Comparison of ENCODE assay signal across 8 cellular contexts in the genomic region with DNA sequence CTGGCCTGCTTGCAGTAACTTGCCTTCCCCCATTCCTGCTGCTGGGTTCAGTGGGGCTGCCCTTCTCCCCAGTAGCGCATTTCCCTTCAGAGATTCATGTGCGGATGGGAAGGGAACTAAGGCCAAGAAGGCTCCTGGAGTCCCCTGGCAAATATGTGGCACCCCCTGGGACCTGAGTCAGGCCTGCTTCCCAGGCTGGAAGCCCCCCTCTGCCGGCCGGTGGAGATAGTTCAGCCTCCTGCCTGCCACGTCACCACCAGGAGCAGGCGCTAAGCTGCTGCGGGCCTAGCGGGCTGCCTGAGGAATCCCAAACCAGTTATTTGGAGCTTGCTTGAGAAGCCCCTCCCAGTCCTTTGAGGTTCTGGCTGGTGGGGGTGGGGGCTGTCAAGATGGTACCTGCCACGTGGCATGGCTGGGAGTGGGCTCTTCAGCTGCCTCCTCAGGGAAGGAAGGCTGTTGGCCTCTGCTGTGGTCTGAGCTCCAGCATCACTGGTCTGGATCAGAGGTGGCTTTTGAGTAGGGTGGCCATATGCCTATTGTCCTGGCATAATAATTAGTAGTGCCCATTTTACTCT. TPM values are rescaled to one million over a fixed set of nuclear protein-coding genes. Genes with fewer than 3 reads are reported as not detected.
DNase-seq lines count a peak whose midpoint lies in the region; ATAC-seq and TF ChIP-seq lines count a peak whose summit lies in the region.

No MANE protein-coding gene starts in this region.

- peaks cover 5% of the 10 kb centered on the region for H4K20me1 ChIP-seq in GM23248 (ENCODE audit: insufficient read depth)

- no peak overlapping the region for H2AFZ ChIP-seq in GM23248

- TF ChIP-seq EP300 in ovary (IDR thresholded peaks at IDR 0.05): no peak

- intact Hi-C loops in ovary (cut with DNase I): no loop called here

- H3K4me2 ChIP-seq in GM23248 (ENCODE audit: unreplicated experiment): peak overlapping the region; percentile 94

- in situ Hi-C loops in GM23248 (cut with MboI): no loop called here

- no peaks in the 10 kb centered on the region for H3K9me2 ChIP-seq in GM23248 (ENCODE audit: insufficient read depth)

- H3K4me3 ChIP-seq in GM23248 (peak overlapping the region; percentile 87), WI38 (ENCODE audit: low read depth, low read length) (peak overlapping the region; percentile 86), foreskin fibroblast (ENCODE audit: low read depth in 1 of 2, low read length in 2 of 2) (peak overlapping the region; percentile 81 to 83), ovary (peak overlapping the region; percentile 88)

- no peak for TF ChIP-seq POLR2A in ovary (IDR thresholded peaks at IDR 0.05)

- TF ChIP-seq CTCF in WI38 (IDR thresholded peaks at IDR 0.05; ENCODE audit: low read depth, low read length) (peak; percentile 69), foreskin fibroblast (IDR thresholded peaks at IDR 0.05; ENCODE audit: low read depth, low read length) (peak; percentile 65), ovary (IDR thresholded peaks at IDR 0.05) (peak; percentile 34 to 73 (median 72))

- H3F3A ChIP-seq in GM23248 (ENCODE audit: insufficient read depth): peaks cover 74% of the 10 kb centered on the region

- H3K9me3 ChIP-seq in GM23248 (ENCODE audit: low read depth): no peaks in the 10 kb centered on the region
- H3K9me3 ChIP-seq in ovary: no peaks in the 10 kb centered on the region

- H3K36me3 ChIP-seq in GM23248 (ENCODE audit: low read depth): peaks cover 21% of the 10 kb centered on the region
- H3K36me3 ChIP-seq in ovary: no peaks in the 10 kb centered on the region

- peak overlapping the region; percentile 99 for H3K9ac ChIP-seq in GM23248

- H3K27me3 ChIP-seq in GM23248 (replicated peaks; ENCODE audit: insufficient read depth): no peaks in the 10 kb centered on the region
- H3K27me3 ChIP-seq in ovary: no peaks in the 10 kb centered on the region

- peaks cover 65% of the 10 kb centered on the region for H3K4me1 ChIP-seq in GM23248 (ENCODE audit: insufficient read depth)
- H3K4me1 ChIP-seq in ovary (ENCODE audit: insufficient read depth): peaks cover 29% of the 10 kb centered on the region

- peak; percentile 97 for DNase-seq in GM23248
- DNase-seq in foreskin fibroblast: peak; percentile 92 to 96
- DNase-seq in ovary: peak; percentile 71 to 84 (median 79)
- DNase-seq in 8988T: no peak
- no peak for DNase-seq in NK-92 (lab: John Stamatoyannopoulos, UW; ENCODE audit: unreplicated experiment)

- 1% methylated on average over 9 of the region's 9 CpGs for WGBS in GM23248 (ENCODE audit: low coverage in 1 of 2, low lambda C conversion rate in 2 of 2, missing lambda C conversion rate in 2 of 2), 2 experiments
- 1 to 11% (median 2%) methylated on average over 9 of the region's 9 CpGs for WGBS in ovary, 3 donors

- H3K79me2 ChIP-seq in GM23248 (ENCODE audit: insufficient read depth): peaks cover 71% of the 10 kb centered on the region

- no peak for ATAC-seq in GM21723 (IDR thresholded peaks at IDR 0.05; ENCODE audit: unreplicated experiment)
- no peak for ATAC-seq in HG02798 (IDR thresholded peaks at IDR 0.05; ENCODE audit: poor library complexity, unreplicated experiment)

- H3K27ac ChIP-seq in GM23248 (peak overlapping the region; percentile 98), ovary (peak overlapping the region; percentile 98 to 100)

RNA-seq across cellular contexts. Expression of a gene that starts 2.0 kb away (rescaled TPM):
- 1,790 and 1,872 TPM in 2 replicates for total RNA-seq in GM23248 (2014; rRNA removed; shearing (Covaris generic))
- polyA plus RNA-seq in GM23248 (2016; fragmentation: Nextera tagmentation; extraction: Ambion mirVana) (520 and 559 TPM in 2 replicates), ovary (100 to 1,000 TPM; 155 to 163 TPM)
- total RNA-seq in ovary: 100 to 1,000 TPM; 122 to 289 (median 188) TPM

RNA-seq across cellular contexts. Expression of a gene that starts 38.3 kb away (rescaled TPM):
- 7.0 and 10.7 TPM in 2 replicates for total RNA-seq in GM23248 (2014; rRNA removed; shearing (Covaris generic))
- 3.4 and 5.6 TPM in 2 replicates for polyA plus RNA-seq in GM23248 (2016; fragmentation: Nextera tagmentation; extraction: Ambion mirVana)
- 10 to 100 TPM in 2 of 7 donors, 1 to 10 TPM in 5; 3.8 to 15.8 (median 8.4) TPM for total RNA-seq in ovary
- polyA plus RNA-seq in ovary: 1 to 10 TPM; 5.5 to 6.3 TPM

Comparison
In these comparisons a context has a peak if more than half of its experiments do, and no peak if none do; other contexts are left out.
1. DNase-seq: peak in GM23248 (single experiment), foreskin fibroblast (2 of 2) and ovary (5 of 5); none in 8988T (single experiment) and NK-92 (single experiment).
2. Peak in every context shown above with its lines, with median percentiles within 50 percentile points of each other: H3K4me3 ChIP-seq and CTCF ChIP-seq.